Comparison of ENCODE assay signal across 24 cellular contexts in the genomic region with DNA sequence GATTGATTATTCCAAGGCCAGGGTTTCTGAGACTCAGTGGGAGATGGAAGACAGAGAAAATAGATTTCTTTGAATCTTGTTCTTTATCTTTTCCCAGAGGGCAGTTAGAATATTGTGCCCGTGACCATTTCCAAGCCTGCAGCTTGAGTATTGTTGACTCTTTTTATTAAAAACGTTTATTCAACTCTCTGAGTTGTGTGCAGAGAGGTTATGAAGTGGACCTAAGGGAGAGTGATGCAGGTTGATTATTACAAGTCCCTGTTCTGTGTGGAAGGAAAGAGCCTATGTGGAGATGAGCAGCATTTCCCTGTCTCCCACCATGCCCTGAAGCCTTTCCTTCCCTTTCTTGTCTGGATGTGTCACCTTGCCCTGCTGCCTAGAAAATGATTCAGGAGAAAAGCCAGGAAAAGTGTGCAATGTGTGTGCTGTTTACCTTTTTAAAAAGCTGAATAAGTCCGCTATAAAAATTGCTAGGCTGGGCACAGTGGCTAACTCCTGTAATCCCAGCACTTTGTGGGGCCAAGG. TPM values are rescaled to one million over a fixed set of nuclear protein-coding genes. Genes with fewer than 3 reads are reported as not detected.
"Had no signal": no experiment of that assay in that cellular context is flagged by ENCODE, and none has a peak within 500 bp of the region (broad histone marks: within the 10 kb centered on the region; RNA-seq: fewer than 3 reads in every experiment).

No MANE protein-coding gene starts in this region.

- H3K9me3 ChIP-seq: ovary, psoas muscle, right atrium auricular region, upper lobe of left lung had no signal

- ATAC-seq: activated CD4-positive, CD25-positive, alpha-beta regulatory T cell treated with anti-CD3 and anti-CD28 coated beads, Interleukin-2, amount 50 U/mL, for 24 hours; activated T-cell treated with anti-CD3 and anti-CD28 coated beads, Interleukin-2, amount 50 U/mL, for 72 hours; left ventricle myocardium superior; natural killer cell treated with Interleukin-12 subunit alpha and Interleukin-12 subunit beta and Interleukin-15 and Interleukin-18, amount 100 ng/mL, for 72 hours; psoas muscle; stimulated activated naive CD8-positive, alpha-beta T cell treated with anti-CD3 and anti-CD28 coated beads, Interleukin-15, Interleukin-2, amounts not matched to agents 100 U/mL and 50 U/mL, for 24 hours had no signal

- DNase-seq: activated CD4-positive, alpha-beta memory T cell treated with anti-CD3 and anti-CD28 coated beads, Interleukin-2, amount 10 ng/mL, durations not matched to agents 7 days and 5 days; activated CD4-positive, alpha-beta T cell treated with anti-CD3 and anti-CD28 coated beads, Interleukin-2, amount 10 ng/mL, durations not matched to agents 24 days and 14 days; activated effector memory CD4-positive, alpha-beta T cell treated with Interleukin-2 at 50 U/mL for 16 hours; activated naive CD4-positive, alpha-beta T cell treated with anti-CD3 and anti-CD28 coated beads, Interleukin-2, amount 10 ng/mL, durations not matched to agents 7 days and 5 days; activated T-cell treated with anti-CD3 and anti-CD28 coated beads, Interleukin-2, amount 50 U/mL, for 72 hours; amygdala; cerebellar nuclear complex; erythroblast; glutamatergic neuron; immature natural killer cell; left ventricle myocardium superior; ovary; psoas muscle; stimulated activated CD4-positive, alpha-beta T cell treated with anti-CD3 and anti-CD28 coated beads, Interleukin-4, amount 100 ng/mL, for 4 hours; stimulated activated naive CD8-positive, alpha-beta T cell treated with anti-CD3 and anti-CD28 coated beads, Interleukin-15, Interleukin-2, amounts not matched to agents 100 U/mL and 50 U/mL, for 24 hours; upper lobe of left lung had no signal

- H3K4me3 ChIP-seq: coronary artery, hepatocyte, ovary, psoas muscle, right atrium auricular region, upper lobe of left lung had no signal

- H3K4me1 ChIP-seq: psoas muscle, right atrium auricular region, upper lobe of left lung had no signal

- H3K27me3 ChIP-seq: hepatocyte, ovary, right atrium auricular region, upper lobe of left lung had no signal

- H3K27ac ChIP-seq: coronary artery, hepatocyte, ovary, psoas muscle, right atrium auricular region, upper lobe of left lung, VCaP had no signal

- H3K36me3 ChIP-seq: ovary, right atrium auricular region, upper lobe of left lung had no signal

RNA-seq across cellular contexts. Expression of gene ZPLD1, which starts 19.3 kb away (rescaled TPM):
- total RNA-seq: activated CD4-positive, alpha-beta memory T cell treated with anti-CD3 and anti-CD28 coated beads, Interleukin-2, amount 10 ng/mL, durations not matched to agents 7 days and 5 days; activated CD4-positive, alpha-beta T cell treated with anti-CD3 and anti-CD28 coated beads, Interleukin-2, amount 10 ng/mL, durations not matched to agents 24 days and 14 days; frontal cortex; left ventricle myocardium superior; natural killer cell treated with Interleukin-12 subunit alpha and Interleukin-12 subunit beta and Interleukin-15 and Interleukin-18, amount 100 ng/mL, for 72 hours; right atrium auricular region; subcutaneous adipose tissue; upper lobe of left lung had no signal
- polyA plus RNA-seq: immature natural killer cell had no signal
